29 cellular contexts compared by ENCODE assay signal in genomic region chr2:104890092-104890393, GRCh38. TPM values are rescaled to one million over a fixed set of nuclear protein-coding genes. Genes with fewer than 3 reads are reported as not detected.
"Had no signal": no experiment of that assay in that cellular context is flagged by ENCODE, and none has a peak within 500 bp of the region (broad histone marks: within the 10 kb centered on the region; RNA-seq: fewer than 3 reads in every experiment).

No MANE protein-coding gene starts in this region.

- H3K4me2 ChIP-seq: neural progenitor cell had no signal

- H3K9me3 ChIP-seq: body of pancreas, ovary, psoas muscle, thyroid gland had no signal

- H3K9me3 Mint-ChIP-seq: activated CD4-positive, alpha-beta T cell treated with anti-CD3 and anti-CD28 coated beads, Interleukin-2, amount 10 ng/mL, durations not matched to agents 7 days and 5 days; activated naive CD4-positive, alpha-beta T cell treated with anti-CD3 and anti-CD28 coated beads, Interleukin-2, amount 50 U/mL, for 24 hours; activated T-helper 1 cell treated with anti-CD3 and anti-CD28 coated beads, Interleukin-12 subunit alpha, Interleukin-12 subunit beta, Interleukin-2, Interleukin-4 antibody, amounts not matched to agents 30 ng/mL and 10 ng/mL and 1 ng/mL, durations not matched to agents 14 hours and 24 hours and 36 hours; dendritic cell treated with granulocyte-macrophage colony-stimulating factor and Interleukin-4, amounts not matched to agents 40 ng/mL and 50 ng/mL, for 4 days; T-helper 2 cell treated with Interferon-gamma antibody and Interleukin-4, amounts not matched to agents 5 μg/mL and 100 μg/mL, for 36 hours had no signal

- H3K4me3 ChIP-seq: body of pancreas, neural progenitor cell, ovary, psoas muscle, thyroid gland had no signal

- H3K27ac Mint-ChIP-seq: activated CD4-positive, alpha-beta T cell treated with anti-CD3 and anti-CD28 coated beads, Interleukin-2, amount 10 ng/mL, durations not matched to agents 7 days and 5 days; activated CD8-positive, alpha-beta T cell treated with anti-CD3 and anti-CD28 coated beads, Interleukin-2, amount 10 ng/mL, durations not matched to agents 7 days and 5 days; activated naive CD4-positive, alpha-beta T cell treated with anti-CD3 and anti-CD28 coated beads, Interleukin-2, amount 50 U/mL, for 24 hours; activated T-helper 1 cell treated with anti-CD3 and anti-CD28 coated beads, Interleukin-12 subunit alpha, Interleukin-12 subunit beta, Interleukin-2, Interleukin-4 antibody, amounts not matched to agents 30 ng/mL and 10 ng/mL and 1 ng/mL, durations not matched to agents 14 hours and 24 hours and 36 hours; dendritic cell treated with granulocyte-macrophage colony-stimulating factor and Interleukin-4, amounts not matched to agents 40 ng/mL and 50 ng/mL, for 4 days; naive thymus-derived CD4-positive, alpha-beta T cell; neural progenitor cell; stimulated activated naive CD8-positive, alpha-beta T cell treated with anti-CD3 and anti-CD28 coated beads, Interleukin-15, Interleukin-2, amounts not matched to agents 100 ng/mL and 50 ng/mL, for 24 hours; T-cell; T-helper 2 cell treated with Interferon-gamma antibody and Interleukin-4, amounts not matched to agents 5 μg/mL and 100 μg/mL, for 36 hours had no signal

- H3K4me1 ChIP-seq: body of pancreas, foreskin keratinocyte, neural progenitor cell, psoas muscle, thyroid gland had no signal

- ATAC-seq: activated CD8-positive, alpha-beta T cell treated with anti-CD3 and anti-CD28 coated beads, Interleukin-2, amount 10 ng/mL, durations not matched to agents 7 days and 5 days; body of pancreas; foreskin keratinocyte; left ventricle myocardium superior; naive thymus-derived CD4-positive, alpha-beta T cell; psoas muscle; right cardiac atrium; T-cell had no signal

- DNase-seq: activated CD4-positive, alpha-beta T cell treated with anti-CD3 and anti-CD28 coated beads, Interleukin-2, amount 10 ng/mL, durations not matched to agents 7 days and 5 days; activated CD4-positive, CD25-positive, alpha-beta regulatory T cell treated with anti-CD3 and anti-CD28 coated beads, Interleukin-2, amount 50 U/mL, for 72 hours; activated CD8-positive, alpha-beta T cell treated with anti-CD3 and anti-CD28 coated beads, Interleukin-2, amount 10 ng/mL, durations not matched to agents 7 days and 5 days; activated gamma-delta T cell treated with Interleukin-2 at 50 U/mL for 16 hours; anterior cingulate cortex; body of pancreas; effector CD8-positive, alpha-beta T cell; foreskin keratinocyte; kidney glomerular epithelial cell; left ventricle myocardium superior; mammary epithelial cell; naive thymus-derived CD4-positive, alpha-beta T cell; ovary; psoas muscle; right cardiac atrium; stimulated activated CD4-positive, alpha-beta T cell treated with anti-CD3 and anti-CD28 coated beads, Interleukin-12 subunit alpha, Interleukin-12 subunit beta, amount 100 ng/mL, for 4 hours; stimulated activated CD4-positive, alpha-beta T cell treated with anti-CD3 and anti-CD28 coated beads, Interleukin-4, amount 100 ng/mL, for 4 hours; substantia nigra; T-cell; thyroid gland; WERI-Rb-1 had no signal

- H3K9ac ChIP-seq: neural progenitor cell had no signal

- H3K36me3 ChIP-seq: neural progenitor cell, ovary, thyroid gland, WERI-Rb-1 had no signal

- H3K27me3 Mint-ChIP-seq: activated CD4-positive, alpha-beta T cell treated with anti-CD3 and anti-CD28 coated beads, Interleukin-2, amount 10 ng/mL, durations not matched to agents 7 days and 5 days had no signal

- H3K4me3 Mint-ChIP-seq: activated CD4-positive, alpha-beta T cell treated with anti-CD3 and anti-CD28 coated beads, Interleukin-2, amount 10 ng/mL, durations not matched to agents 7 days and 5 days; activated CD8-positive, alpha-beta T cell treated with anti-CD3 and anti-CD28 coated beads, Interleukin-2, amount 10 ng/mL, durations not matched to agents 7 days and 5 days; activated naive CD4-positive, alpha-beta T cell treated with anti-CD3 and anti-CD28 coated beads, Interleukin-2, amount 50 U/mL, for 24 hours; activated T-helper 1 cell treated with anti-CD3 and anti-CD28 coated beads, Interleukin-12 subunit alpha, Interleukin-12 subunit beta, Interleukin-2, Interleukin-4 antibody, amounts not matched to agents 30 ng/mL and 10 ng/mL and 1 ng/mL, durations not matched to agents 14 hours and 24 hours and 36 hours; dendritic cell treated with granulocyte-macrophage colony-stimulating factor and Interleukin-4, amounts not matched to agents 40 ng/mL and 50 ng/mL, for 4 days; neural progenitor cell; stimulated activated naive CD8-positive, alpha-beta T cell treated with anti-CD3 and anti-CD28 coated beads, Interleukin-15, Interleukin-2, amounts not matched to agents 100 ng/mL and 50 ng/mL, for 24 hours; T-cell; T-helper 2 cell treated with Interferon-gamma antibody and Interleukin-4, amounts not matched to agents 5 μg/mL and 100 μg/mL, for 36 hours had no signal

- H3K27ac ChIP-seq: body of pancreas, foreskin keratinocyte, neural progenitor cell, ovary, psoas muscle, thyroid gland, WERI-Rb-1 had no signal

- H2AFZ ChIP-seq: neural progenitor cell had no signal

- H3K27me3 ChIP-seq: body of pancreas, foreskin keratinocyte, neural progenitor cell, ovary, thyroid gland had no signal

- H3K36me3 Mint-ChIP-seq: activated naive CD4-positive, alpha-beta T cell treated with anti-CD3 and anti-CD28 coated beads, Interleukin-2, amount 50 U/mL, for 24 hours; naive thymus-derived CD4-positive, alpha-beta T cell; neural progenitor cell; T-cell had no signal

RNA-seq across cellular contexts. Expression of gene POU3F3, which starts 36.1 kb away (rescaled TPM):
- total RNA-seq: activated CD4-positive, alpha-beta T cell treated with anti-CD3 and anti-CD28 coated beads, Interleukin-2, amount 10 ng/mL, durations not matched to agents 7 days and 5 days; activated CD8-positive, alpha-beta T cell treated with anti-CD3 and anti-CD28 coated beads, Interleukin-2, amount 10 ng/mL, durations not matched to agents 7 days and 5 days; activated T-helper 1 cell treated with anti-CD3 and anti-CD28 coated beads, Interleukin-12 subunit alpha, Interleukin-12 subunit beta, Interleukin-2, Interleukin-4 antibody, amounts not matched to agents 30 ng/mL and 10 ng/mL and 1 ng/mL, durations not matched to agents 14 hours and 24 hours and 36 hours; body of pancreas; foreskin keratinocyte; left ventricle myocardium superior; mammary epithelial cell; mononuclear cell; naive thymus-derived CD4-positive, alpha-beta T cell; psoas muscle; T-cell; ureter had no signal
- polyA plus RNA-seq: foreskin keratinocyte; mammary epithelial cell; naive thymus-derived CD4-positive, alpha-beta T cell; ovary had no signal
